ENCODE assay signal across 20 cellular contexts in genomic region chrX:118251251-118251650, GRCh38.
DNase-seq lines count a peak whose midpoint lies in the region; ATAC-seq and TF ChIP-seq lines count a peak whose summit lies in the region.
"Had no signal": no experiment of that assay in that cellular context is flagged by ENCODE, and none has a peak within 500 bp of the region (broad histone marks: within the 10 kb centered on the region; RNA-seq: fewer than 3 reads in every experiment).

No MANE protein-coding gene starts in this region.

- TF ChIP-seq CTCF in left ventricle myocardium inferior (IDR thresholded peaks at IDR 0.05; ENCODE audit: borderline replicate concordance) = no peak

- intact Hi-C loops in left ventricle myocardium inferior (cut with micrococcal nuclease) = no loop called here

- H3K36me3 ChIP-seq in left ventricle myocardium inferior = no peaks in the 10 kb centered on the region
- H3K36me3 ChIP-seq: BLaER1, upper lobe of left lung had no signal

- no peaks in the 10 kb centered on the region for H3K4me1 ChIP-seq in left ventricle myocardium inferior
- H3K4me1 ChIP-seq: BLaER1, upper lobe of left lung had no signal

- no peaks in the 10 kb centered on the region for H3K27me3 ChIP-seq in left ventricle myocardium inferior (ENCODE audit: low read depth)
- H3K27me3 ChIP-seq: BLaER1, upper lobe of left lung had no signal

- no peak overlapping the region for H3K4me3 ChIP-seq in left ventricle myocardium inferior
- H3K4me3 ChIP-seq: BLaER1, coronary artery, smooth muscle cell, upper lobe of left lung had no signal

- ATAC-seq in HG03469 (IDR thresholded peaks at IDR 0.05; ENCODE audit: unreplicated experiment) = no peak
- ATAC-seq: stimulated activated naive CD8-positive, alpha-beta T cell treated with anti-CD3 and anti-CD28 coated beads, Interleukin-15, amount 100 ng/mL, for 72 hours had no signal

- H3K27ac ChIP-seq in left ventricle myocardium inferior (replicated peaks) = peak overlapping the region; percentile 30
- H3K27ac ChIP-seq: BLaER1, coronary artery, HL-60, upper lobe of left lung had no signal

- DNase-seq in GM03348 (ENCODE audit: low spot score) (peak; percentile 5), astrocyte of the hippocampus (ENCODE audit: low read depth, low spot score) (peak; percentile 18), left ventricle myocardium inferior (no peak), stromal cell of bone marrow (ENCODE audit: low read depth) (peak; percentile 40), DMS 273 (lab: John Stamatoyannopoulos, UW; ENCODE audit: unreplicated experiment) (no peak), NCI-H510A (lab: John Stamatoyannopoulos, UW) (no peak)
- DNase-seq: activated CD4-positive, CD25-positive, alpha-beta regulatory T cell treated with anti-CD3 and anti-CD28 coated beads, Interleukin-2, amount 50 U/mL, for 72 hours; activated CD8-positive, alpha-beta memory T cell treated with anti-CD3 and anti-CD28 coated beads for 24 hours; activated naive CD4-positive, alpha-beta T cell treated with anti-CD3 and anti-CD28 coated beads, Interleukin-2, amount 50 U/mL, for 16 hours; activated T-cell treated with anti-CD3 and anti-CD28 coated beads, Interleukin-2, amount 50 U/mL, for 48 hours; NCI-H1436; NCI-H526; stimulated activated CD4-positive, alpha-beta T cell treated with anti-CD3 and anti-CD28 coated beads, Interleukin-4, amount 100 ng/mL, for 24 hours; stimulated activated naive CD8-positive, alpha-beta T cell treated with anti-CD3 and anti-CD28 coated beads, Interleukin-15, amount 100 ng/mL, for 72 hours; upper lobe of left lung had no signal

- no peaks in the 10 kb centered on the region for H3K9me3 ChIP-seq in left ventricle myocardium inferior (replicated peaks)
- H3K9me3 ChIP-seq: BLaER1, upper lobe of left lung had no signal

Comparison
In these comparisons a context has a peak if more than half of its experiments do, and no peak if none do; other contexts are left out.
1. DNase-seq: peak in GM03348 (single experiment), astrocyte of the hippocampus (single experiment) and stromal cell of bone marrow (single experiment); none in left ventricle myocardium inferior (single experiment), DMS 273 (single experiment) and NCI-H510A (single experiment).